ENCODE assay signal across 3 cellular contexts in the genomic region with DNA sequence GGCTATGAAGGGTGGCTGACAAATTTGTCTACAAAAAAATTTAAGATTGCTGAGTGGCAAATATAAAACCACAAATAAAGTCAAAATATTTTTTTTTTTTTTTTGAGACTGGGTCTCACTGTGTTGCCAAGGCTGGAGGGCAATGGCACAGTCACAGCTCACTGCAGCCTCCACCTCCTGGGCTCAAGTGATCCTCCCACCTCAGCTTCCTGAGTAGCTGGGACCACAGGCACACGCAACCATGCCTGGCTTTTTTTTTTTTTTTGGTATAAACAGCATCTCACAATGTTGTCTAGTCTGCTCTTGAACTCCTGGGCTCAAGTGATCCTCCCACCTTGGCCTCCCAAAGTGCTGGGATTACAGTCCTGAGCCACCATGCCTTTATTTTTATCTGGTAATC. TPM values are rescaled to one million over a fixed set of nuclear protein-coding genes. Genes with fewer than 3 reads are reported as not detected.
"Had no signal": no experiment of that assay in that cellular context is flagged by ENCODE, and none has a peak within 500 bp of the region (broad histone marks: within the 10 kb centered on the region; RNA-seq: fewer than 3 reads in every experiment).

No MANE protein-coding gene starts in this region.

RNA-seq across cellular contexts. Expression of a gene that starts 20.9 kb away (rescaled TPM):
- total RNA-seq: frontal cortex, temporal lobe had no signal
- polyA plus RNA-seq: neural cell had no signal
